Comparison of ENCODE assay signal across 8 cellular contexts in the genomic region with DNA sequence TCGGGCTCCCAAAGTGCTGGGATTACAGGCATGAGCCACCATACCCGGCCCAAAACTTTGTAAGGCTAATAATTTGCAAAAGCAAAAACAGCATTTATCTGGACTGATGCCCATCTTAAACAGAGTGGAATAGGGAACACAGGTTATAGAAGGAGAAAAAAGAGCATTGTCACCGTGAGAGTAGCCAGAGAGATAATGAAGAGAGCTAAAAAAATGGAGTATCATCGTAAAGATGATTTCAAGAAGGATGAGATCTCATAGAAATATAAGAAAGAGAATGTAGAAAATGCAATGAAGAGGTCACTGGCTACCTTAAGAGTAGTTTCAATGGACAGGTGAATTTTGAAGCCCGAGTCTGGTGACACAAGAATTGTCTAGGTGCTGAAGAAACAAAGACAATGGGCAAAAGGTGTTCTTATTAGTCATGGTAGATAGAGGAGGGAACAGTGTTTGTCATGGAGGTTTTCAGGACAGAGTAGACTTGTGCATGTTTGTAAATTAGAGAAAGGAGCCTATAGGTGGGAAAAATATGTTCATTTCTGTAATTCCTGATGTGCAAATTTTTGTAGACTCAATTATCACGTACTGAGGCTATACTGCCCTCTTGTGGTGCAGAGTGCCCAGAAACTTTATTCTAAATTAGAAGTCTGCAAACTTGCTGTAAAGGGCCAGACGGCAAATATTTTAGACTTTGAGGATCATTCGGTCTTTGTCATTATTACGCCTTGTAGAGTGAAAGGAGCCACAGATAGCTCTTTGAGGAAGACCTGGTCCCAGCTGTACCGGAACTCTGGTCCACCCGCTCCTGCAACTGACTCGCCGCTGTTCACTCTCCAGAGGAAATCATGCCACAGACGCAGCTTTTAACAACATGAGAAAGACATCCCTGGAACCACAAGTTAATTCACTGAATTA. TPM values are rescaled to one million over a fixed set of nuclear protein-coding genes. Genes with fewer than 3 reads are reported as not detected.
DNase-seq lines count a peak whose midpoint lies in the region; ATAC-seq and TF ChIP-seq lines count a peak whose summit lies in the region.

No MANE protein-coding gene starts in this region.

- H3K27me3 Mint-ChIP-seq in immature natural killer cell (ENCODE audit: low read depth in 3 of 3) = peaks cover 2 to 12% (median 8%) of the 10 kb centered on the region in 3 donors

- intact Hi-C loops in adrenal gland (cut with DNase I) = loop anchor here in 1 of 2 donors (10.0 kb wide), 1 partner anchor 244 kb away; no protein-coding TSS in a partner anchor

- H3K9me3 ChIP-seq in adrenal gland (replicated peaks in 1 of 3) = no peaks in the 10 kb centered on the region

- 40 to 45% (median 43%) methylated on average over 14 of the region's 14 CpGs for WGBS in adrenal gland, 4 donors

- no peak for TF ChIP-seq POLR2A in adrenal gland (IDR thresholded peaks at IDR 0.05)

- peak overlapping the region in 1 of 5 donors; percentile 52 for H3K4me3 Mint-ChIP-seq in immature natural killer cell

- peaks cover 3% of the 10 kb centered on the region for H3K27me3 ChIP-seq in adrenal gland

- H3K36me3 ChIP-seq in adrenal gland (replicated peaks in 1 of 2) = no peaks in the 10 kb centered on the region

- H3K36me3 Mint-ChIP-seq in immature natural killer cell = no peaks in the 10 kb centered on the region

- no peak overlapping the region for H3K27ac ChIP-seq in adrenal gland

- no peak overlapping the region for H3K4me3 ChIP-seq in adrenal gland

- no peaks in the 10 kb centered on the region for H3K4me1 ChIP-seq in adrenal gland (replicated peaks in 1 of 2)

- ATAC-seq in GM21529 (IDR thresholded peaks at IDR 0.05; ENCODE audit: unreplicated experiment) (no peak), HG03565 (IDR thresholded peaks at IDR 0.05; ENCODE audit: unreplicated experiment) (no peak)

- peak; percentile 68 to 88 (median 74) for TF ChIP-seq CTCF in adrenal gland (IDR thresholded peaks at IDR 0.05)

- DNase-seq in GM04504 (ENCODE audit: low read depth) = peak; percentile 17
- DNase-seq in NAMALWA (ENCODE audit: low spot score) = peak; percentile 89
- peak in 4 of 5 experiments; percentile 36 to 60 (median 38) for DNase-seq in T-helper 2 cell
- peak; percentile 29 to 82 (median 62) for DNase-seq in adrenal gland
- peak; percentile 47 to 55 (median 48) for DNase-seq in immature natural killer cell
- peak; percentile 23 to 61 for DNase-seq in stimulated activated CD4-positive, alpha-beta T cell treated with anti-CD3 and anti-CD28 coated beads, Interleukin-1b, Interleukin-23, amount 100 ng/mL, for 4 hours (ENCODE audit: low read depth in 2 of 2)

- peaks cover 4 to 7% of the 10 kb centered on the region in 2 donors for H3K4me1 Mint-ChIP-seq in immature natural killer cell

- no peak overlapping the region for H3K27ac Mint-ChIP-seq in immature natural killer cell

- no peaks in the 10 kb centered on the region for H3K9me3 Mint-ChIP-seq in immature natural killer cell

RNA-seq across cellular contexts. Expression of gene TMEM183A, which starts 8.1 kb away (rescaled TPM):
- 10 to 100 TPM; 44.3 to 66.1 (median 52.8) TPM for total RNA-seq in adrenal gland
- polyA plus RNA-seq in adrenal gland = 10 to 100 TPM; 23.4 to 57.0 (median 24.4) TPM
- 10 to 100 TPM; 55.0 to 83.2 (median 64.2) TPM for polyA plus RNA-seq in immature natural killer cell

RNA-seq across cellular contexts. Expression of gene PPFIA4, which starts 27.2 kb away (rescaled TPM):
- total RNA-seq in adrenal gland = 1 to 10 TPM in 1 of 8 donors, under 1 TPM in 7; 0.12 to 2.9 (median 0.39) TPM
- polyA plus RNA-seq in adrenal gland (1 to 10 TPM in 1 of 3 donors, under 1 TPM in 2; 0.46 to 2.6 (median 0.54) TPM), immature natural killer cell (not detected)

RNA-seq across cellular contexts. Expression of gene CYB5R1, which starts 32.0 kb away (rescaled TPM):
- 100 to 1,000 TPM in 3 of 8 donors, 10 to 100 TPM in 5; 83.0 to 247 (median 95.4) TPM for total RNA-seq in adrenal gland
- polyA plus RNA-seq in adrenal gland (10 to 100 TPM; 41.4 to 97.5 (median 45.0) TPM), immature natural killer cell (10 to 100 TPM; 34.6 to 51.0 (median 48.1) TPM)

RNA-seq across cellular contexts. Expression of gene ADIPOR1, which starts 41.0 kb away (rescaled TPM):
- 100 to 1,000 TPM in 4 of 8 donors, 10 to 100 TPM in 4; 80.5 to 143 (median 103) TPM for total RNA-seq in adrenal gland
- 100 to 1,000 TPM in 1 of 3 donors, 10 to 100 TPM in 2; 57.0 to 130 (median 68.7) TPM for polyA plus RNA-seq in adrenal gland
- polyA plus RNA-seq in immature natural killer cell = 100 to 1,000 TPM in 1 of 3 donors, 10 to 100 TPM in 2; 81.5 to 149 (median 95.0) TPM

Comparison
In these comparisons a context has a peak if more than half of its experiments do, and no peak if none do; other contexts are left out.
1. DNase-seq: peak in every context shown above with its lines; median percentile 89 in NAMALWA; 62 in adrenal gland; 48 in immature natural killer cell; 42 in stimulated activated CD4-positive, alpha-beta T cell treated with anti-CD3 and anti-CD28 coated beads, Interleukin-1b, Interleukin-23, amount 100 ng/mL, for 4 hours; 38 in T-helper 2 cell; 17 in GM04504.